ENCODE assay signal across 1 cellular context in genomic region chr22:41687901-41688364, GRCh38.
TF ChIP-seq lines count a peak whose summit lies in the region.

No MANE protein-coding gene starts in this region.

TF ChIP-seq in GM23338, 12 proteins besides CTCF, POLR2A, EP300 and RAD21 (continued from another document):
- TF ChIP-seq REST (IDR thresholded peaks at IDR 0.05; ENCODE audit: unreplicated experiment) (no peak), JUNB (IDR thresholded peaks at IDR 0.05; ENCODE audit: unreplicated experiment) (no peak), ETS1 (IDR thresholded peaks at IDR 0.05) (no peak), NANOG (IDR thresholded peaks at IDR 0.05; ENCODE audit: borderline replicate concordance) (no peak), STAT1 (IDR thresholded peaks at IDR 0.05; ENCODE audit: unreplicated experiment) (no peak), ZNF331 (CRISPR knock-in tag; IDR thresholded peaks at IDR 0.05; ENCODE audit: low read depth) (no peak)
